Comparison of ENCODE assay signal across 8 cellular contexts in genomic region chr11:12411806-12412727, GRCh38. TPM values are rescaled to one million over a fixed set of nuclear protein-coding genes. Genes with fewer than 3 reads are reported as not detected.
A peak's percentile ranks its signal among the peaks of the same experiment; 100 is the strongest.
DNase-seq lines count a peak whose midpoint lies in the region; ATAC-seq and TF ChIP-seq lines count a peak whose summit lies in the region.

No MANE protein-coding gene starts in this region.

- H3K27me3 ChIP-seq in lower lobe of right lung (ENCODE audit: low read depth): no peaks in the 10 kb centered on the region

- DNase-seq in natural killer cell (no peak), Kasumi-1 (lab: John Stamatoyannopoulos, UW) (peak; percentile 53 to 66), coronary artery (ENCODE audit: low spot score) (peak; percentile 87), lower lobe of right lung (peak; percentile 49)
- no peak for DNase-seq in natural killer cell treated with Interleukin-12 subunit alpha and Interleukin-12 subunit beta and Interleukin-15 and Interleukin-18, amount 100 ng/mL, for 72 hours (ENCODE audit: low spot score)
- peak; percentile 6 to 7 for DNase-seq in stimulated activated CD8-positive, alpha-beta memory T cell treated with anti-CD3 and anti-CD28 coated beads, Interleukin-7, amount 100 ng/mL, for 48 hours (ENCODE audit: extremely low read depth in 1 of 2, low read depth in 1 of 2)

- peaks cover 44% of the 10 kb centered on the region for H3K4me1 ChIP-seq in lower lobe of right lung

- H3K27ac ChIP-seq in coronary artery (peak overlapping the region; percentile 56 to 80), lower lobe of right lung (no peak overlapping the region)

- no peaks in the 10 kb centered on the region for H3K36me3 Mint-ChIP-seq in natural killer cell
- H3K36me3 Mint-ChIP-seq in natural killer cell treated with Interleukin-12 subunit alpha and Interleukin-12 subunit beta and Interleukin-15 and Interleukin-18, amount 100 ng/mL, for 72 hours: no peaks in the 10 kb centered on the region

- no peak overlapping the region for H3K4me3 Mint-ChIP-seq in natural killer cell
- no peak overlapping the region for H3K4me3 Mint-ChIP-seq in natural killer cell treated with Interleukin-12 subunit alpha and Interleukin-12 subunit beta and Interleukin-15 and Interleukin-18, amount 100 ng/mL, for 72 hours

- H3K4me1 Mint-ChIP-seq in natural killer cell: no peaks in the 10 kb centered on the region
- no peaks in the 10 kb centered on the region for H3K4me1 Mint-ChIP-seq in natural killer cell treated with Interleukin-12 subunit alpha and Interleukin-12 subunit beta and Interleukin-15 and Interleukin-18, amount 100 ng/mL, for 72 hours (ENCODE audit: low read depth in 2 of 2)

- H3K36me3 ChIP-seq in lower lobe of right lung: no peaks in the 10 kb centered on the region

- H3K4me3 ChIP-seq in coronary artery (no peak overlapping the region), lower lobe of right lung (no peak overlapping the region)

- H3K27ac Mint-ChIP-seq in natural killer cell: no peak overlapping the region
- H3K27ac Mint-ChIP-seq in natural killer cell treated with Interleukin-12 subunit alpha and Interleukin-12 subunit beta and Interleukin-15 and Interleukin-18, amount 100 ng/mL, for 72 hours: no peak overlapping the region

- no peaks in the 10 kb centered on the region for H3K9me3 ChIP-seq in lower lobe of right lung

- peak; percentile 12 for TF ChIP-seq CTCF in natural killer cell (IDR thresholded peaks at IDR 0.05)
- peak; percentile 30 for TF ChIP-seq CTCF in coronary artery (IDR thresholded peaks at IDR 0.05)
- TF ChIP-seq CTCF in lower lobe of right lung (IDR thresholded peaks at IDR 0.05): peak; percentile 70

- H3K9me3 Mint-ChIP-seq in natural killer cell: no peaks in the 10 kb centered on the region
- H3K9me3 Mint-ChIP-seq in natural killer cell treated with Interleukin-12 subunit alpha and Interleukin-12 subunit beta and Interleukin-15 and Interleukin-18, amount 100 ng/mL, for 72 hours: no peaks in the 10 kb centered on the region

- peaks cover 29 to 74% of the 10 kb centered on the region in 2 donors for H3K27me3 Mint-ChIP-seq in natural killer cell (ENCODE audit: low read depth in 2 of 2)
- peaks cover 36 to 40% of the 10 kb centered on the region in 2 donors for H3K27me3 Mint-ChIP-seq in natural killer cell treated with Interleukin-12 subunit alpha and Interleukin-12 subunit beta and Interleukin-15 and Interleukin-18, amount 100 ng/mL, for 72 hours

- intact Hi-C loops in natural killer cell (cut with micrococcal nuclease): no loop called here
- intact Hi-C loops in lower lobe of right lung (cut with DNase I): no loop called here

- ATAC-seq in natural killer cell (no peak), SK-N-SH treated with all-trans-retinoic acid at 6 μM for 48 hours (peak; percentile 93), lower lobe of right lung (peak; percentile 66 to 76), HG03135 (IDR thresholded peaks at IDR 0.05; ENCODE audit: unreplicated experiment) (no peak)
- no peak for ATAC-seq in natural killer cell treated with Interleukin-12 subunit alpha and Interleukin-12 subunit beta and Interleukin-15 and Interleukin-18, amount 100 ng/mL, for 72 hours

TF ChIP-seq in SK-N-SH treated with all-trans-retinoic acid at 6 μM for 48 hours, 23 proteins besides CTCF, POLR2A, EP300 and RAD21:
- TF ChIP-seq, protein P1, sequence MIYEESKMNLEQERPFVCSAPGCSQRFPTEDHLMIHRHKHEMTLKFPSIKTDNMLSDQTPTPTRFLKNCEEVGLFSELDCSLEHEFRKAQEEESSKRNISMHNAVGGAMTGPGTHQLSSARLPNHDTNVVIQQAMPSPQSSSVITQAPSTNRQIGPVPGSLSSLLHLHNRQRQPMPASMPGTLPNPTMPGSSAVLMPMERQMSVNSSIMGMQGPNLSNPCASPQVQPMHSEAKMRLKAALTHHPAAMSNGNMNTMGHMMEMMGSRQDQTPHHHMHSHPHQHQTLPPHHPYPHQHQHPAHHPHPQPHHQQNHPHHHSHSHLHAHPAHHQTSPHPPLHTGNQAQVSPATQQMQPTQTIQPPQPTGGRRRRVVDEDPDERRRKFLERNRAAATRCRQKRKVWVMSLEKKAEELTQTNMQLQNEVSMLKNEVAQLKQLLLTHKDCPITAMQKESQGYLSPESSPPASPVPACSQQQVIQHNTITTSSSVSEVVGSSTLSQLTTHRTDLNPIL (CRISPR knock-in tag; IDR thresholded peaks at IDR 0.05; ENCODE audit: low read depth): no peak
- no peak for TF ChIP-seq ARNTL (CRISPR knock-in tag; IDR thresholded peaks at IDR 0.05; ENCODE audit: borderline replicate concordance, low read depth)

RNA-seq across cellular contexts. Expression of gene PARVA, which starts 34.7 kb away (rescaled TPM):
- total RNA-seq in natural killer cell: 1 to 10 TPM in 1 of 3 donors, under 1 TPM in 1, not detected in 1; 0.07 to 1.0 TPM
- not detected for total RNA-seq in natural killer cell treated with Interleukin-12 subunit alpha and Interleukin-12 subunit beta and Interleukin-15 and Interleukin-18, amount 100 ng/mL, for 72 hours
- 58.3 TPM for total RNA-seq in lower lobe of right lung

Comparison
In these comparisons a context has a peak if more than half of its experiments do, and no peak if none do; other contexts are left out.
1. ATAC-seq: peak in SK-N-SH treated with all-trans-retinoic acid at 6 μM for 48 hours (single experiment) and lower lobe of right lung (2 of 2); none in natural killer cell (0 of 3), natural killer cell treated with Interleukin-12 subunit alpha and Interleukin-12 subunit beta and Interleukin-15 and Interleukin-18, amount 100 ng/mL, for 72 hours (0 of 2) and HG03135 (single experiment).
2. DNase-seq: peak in Kasumi-1 (2 of 2), coronary artery (single experiment), lower lobe of right lung (single experiment) and stimulated activated CD8-positive, alpha-beta memory T cell treated with anti-CD3 and anti-CD28 coated beads, Interleukin-7, amount 100 ng/mL, for 48 hours (2 of 2); none in natural killer cell (single experiment) and natural killer cell treated with Interleukin-12 subunit alpha and Interleukin-12 subunit beta and Interleukin-15 and Interleukin-18, amount 100 ng/mL, for 72 hours (single experiment).
3. CTCF ChIP-seq: peak in every context shown above with its lines; median percentile 70 in lower lobe of right lung; 30 in coronary artery; 12 in natural killer cell.
4. RNA of gene PARVA, which starts 34.7 kb away (total RNA-seq): 58.3 TPM in lower lobe of right lung (single experiment); 0.07 to 1.0 TPM in natural killer cell and not detected in natural killer cell treated with Interleukin-12 subunit alpha and Interleukin-12 subunit beta and Interleukin-15 and Interleukin-18, amount 100 ng/mL, for 72 hours; every median in the first group is over 10 times any median in the second.